9 cellular contexts compared by ENCODE assay signal in genomic region chr20:25042531-25043498, GRCh38. TPM values are rescaled to one million over a fixed set of nuclear protein-coding genes. Genes with fewer than 3 reads are reported as not detected.
DNase-seq lines count a peak whose midpoint lies in the region; ATAC-seq and TF ChIP-seq lines count a peak whose summit lies in the region.
"Had no signal": no experiment of that assay in that cellular context is flagged by ENCODE, and none has a peak within 500 bp of the region (broad histone marks: within the 10 kb centered on the region; RNA-seq: fewer than 3 reads in every experiment).

No MANE protein-coding gene starts in this region.

- DNase-seq in Peyer's patch, result peak; percentile 76 to 81 (median 78)
- peak in 10 of 61 donors; percentile 11 to 48 (median 26) for DNase-seq in caudate nucleus (lab: John Stamatoyannopoulos, UW)
- no peak for DNase-seq in middle frontal gyrus (ENCODE audit: extremely low spot score, low spot score)
- no peak for DNase-seq in AG08396 (ENCODE audit: low spot score)
- DNase-seq in DMS 273 treated with DMSO at 0.1 percent for 48 hours (lab: John Stamatoyannopoulos, UW), result no peak

- H3K36me3 ChIP-seq in Peyer's patch (peaks cover 0 to 24% (median 0%) of the 10 kb centered on the region in 3 donors), neutrophil (peaks cover 12% of the 10 kb centered on the region)

- H3K4me1 ChIP-seq in Peyer's patch (peaks cover 22 to 88% (median 42%) of the 10 kb centered on the region in 4 donors), neutrophil (ENCODE audit: control insufficient read depth in 1 of 2, insufficient read depth in 1 of 2, low read depth in 1 of 2, low read length in 1 of 2) (peaks cover 31 to 39% of the 10 kb centered on the region in 2 experiments)

- no peak for TF ChIP-seq POLR2A in Peyer's patch (IDR thresholded peaks at IDR 0.05)

- H3K9me3 ChIP-seq in Peyer's patch (no peaks in the 10 kb centered on the region), neutrophil (no peaks in the 10 kb centered on the region)

- no peaks in the 10 kb centered on the region for H3K27me3 ChIP-seq in Peyer's patch
- H3K27me3 ChIP-seq in neutrophil, result no peaks in the 10 kb centered on the region

- H3K4me3 ChIP-seq in Peyer's patch, result no peak overlapping the region
- peak overlapping the region in 1 of 2 experiments; percentile 7 for H3K4me3 ChIP-seq in neutrophil (ENCODE audit: low read depth in 1 of 2, low read length in 1 of 2)

- TF ChIP-seq CTCF in Peyer's patch (IDR thresholded peaks at IDR 0.05), result peak in 1 of 6 experiments; percentile 4
- TF ChIP-seq CTCF in neutrophil (IDR thresholded peaks at IDR 0.05), result no peak

- ATAC-seq in GM19035 (IDR thresholded peaks at IDR 0.05; ENCODE audit: unreplicated experiment) (peak; percentile 94), HG02884 (IDR thresholded peaks at IDR 0.05; ENCODE audit: unreplicated experiment) (peak; percentile 76)

- H3K27ac ChIP-seq in Peyer's patch (peak overlapping the region; percentile 76 to 87 (median 82)), caudate nucleus (ENCODE audit: low read depth, low read length) (peak overlapping the region; percentile 86), neutrophil (peak overlapping the region; percentile 85)

RNA-seq across cellular contexts. Expression of gene ACSS1, which starts 15.1 kb away (rescaled TPM):
- total RNA-seq in Peyer's patch, result 100 to 1,000 TPM in 3 of 4 donors, 10 to 100 TPM in 1; 49.5 to 160 (median 134) TPM

RNA-seq across cellular contexts. Expression of gene VSX1, which starts 39.1 kb away (rescaled TPM):
- not detected for total RNA-seq in Peyer's patch
- total RNA-seq: T-helper 1 cell treated with Interleukin-12 subunit alpha and Interleukin-12 subunit beta and Interleukin-4 antibody, amounts not matched to agents 30 ng/mL and 1 ng/mL, for 36 hours had no signal

RNA-seq across cellular contexts. Expression of gene APMAP, which starts 50.3 kb away (rescaled TPM):
- total RNA-seq in Peyer's patch, result 10 to 100 TPM; 19.0 to 40.9 (median 31.6) TPM

Comparison
In these comparisons a context has a peak if more than half of its experiments do, and no peak if none do; other contexts are left out.
1. DNase-seq: peak in Peyer's patch (3 of 3); none in middle frontal gyrus (single experiment), AG08396 (single experiment) and DMS 273 treated with DMSO at 0.1 percent for 48 hours (single experiment).
2. Peak in every context shown above with its lines, with median percentiles within 50 percentile points of each other: H3K27ac ChIP-seq.